Comparison of ENCODE assay signal across 8 cellular contexts in the genomic region with DNA sequence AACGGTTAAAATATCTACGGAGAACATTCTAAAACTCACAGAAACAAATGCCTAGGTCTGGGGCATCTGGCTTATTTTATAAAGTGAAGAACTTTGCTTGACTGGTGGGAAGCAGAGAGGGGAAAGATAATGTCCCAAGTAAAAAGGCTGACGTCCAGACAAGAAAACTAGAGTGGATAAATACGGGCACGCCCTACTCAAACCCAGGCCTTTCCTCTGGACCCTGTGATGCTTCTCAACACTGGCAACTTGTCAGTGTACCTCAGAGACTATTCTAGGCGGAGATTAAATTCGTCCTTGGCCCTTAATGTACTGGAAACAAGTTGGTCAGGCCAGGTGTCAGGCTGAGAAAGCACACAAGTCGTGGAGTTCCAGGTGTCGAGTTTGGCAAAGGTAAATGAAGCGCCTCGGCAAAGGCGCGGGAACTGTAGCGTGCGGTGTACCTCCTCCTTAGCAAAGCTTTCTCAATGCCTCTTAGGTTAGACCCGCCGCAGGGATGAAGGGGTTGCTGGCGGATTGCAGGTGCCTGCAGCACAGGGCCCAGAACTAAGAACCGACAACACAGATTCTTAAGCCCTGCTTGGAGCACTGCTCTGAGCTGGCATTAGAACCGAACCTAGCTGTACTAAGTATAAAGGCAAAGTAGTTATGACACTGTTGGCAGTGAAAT. TPM values are rescaled to one million over a fixed set of nuclear protein-coding genes. Genes with fewer than 3 reads are reported as not detected.
DNase-seq lines count a peak whose midpoint lies in the region; ATAC-seq and TF ChIP-seq lines count a peak whose summit lies in the region.

No MANE protein-coding gene starts in this region.

- peak; percentile 2 for ATAC-seq in GM21515 (IDR thresholded peaks at IDR 0.05; ENCODE audit: unreplicated experiment)
- ATAC-seq in GM21737 (IDR thresholded peaks at IDR 0.05; ENCODE audit: unreplicated experiment) = no peak

- no peak for TF ChIP-seq EP300 in esophagus muscularis mucosa (IDR thresholded peaks at IDR 0.05)

- H3K9me3 ChIP-seq in BE2C (no peaks in the 10 kb centered on the region), SU-DHL-6 (ENCODE audit: insufficient read depth, low read length) (0 out of 2 replicates have a peak, but pooled peaks cover 3% of the 10 kb centered on the region), esophagus muscularis mucosa (no peaks in the 10 kb centered on the region), neutrophil (no peaks in the 10 kb centered on the region)

- H3K9ac ChIP-seq in SU-DHL-6 (ENCODE audit: low read length) = peak overlapping the region; percentile 98

- H3K4me1 ChIP-seq in BE2C (peaks cover 9% of the 10 kb centered on the region), esophagus muscularis mucosa (peaks cover 28 to 57% (median 49%) of the 10 kb centered on the region in 4 donors), neutrophil (ENCODE audit: control insufficient read depth in 1 of 2, insufficient read depth in 1 of 2, low read depth in 1 of 2, low read length in 1 of 2) (peaks cover 62 to 68% of the 10 kb centered on the region in 2 experiments)

- H3K4me3 ChIP-seq in BE2C (ENCODE audit: low read depth, low read length) = peak overlapping the region; percentile 79
- peak overlapping the region; percentile 73 for H3K4me3 ChIP-seq in SU-DHL-6 (ENCODE audit: insufficient read depth, low read length, poor library complexity, severe bottlenecking)
- peak overlapping the region; percentile 73 to 83 (median 78) for H3K4me3 ChIP-seq in esophagus muscularis mucosa
- H3K4me3 ChIP-seq in neutrophil (ENCODE audit: low read depth in 1 of 2, low read length in 1 of 2) = peak overlapping the region; percentile 78 to 80

- TF ChIP-seq POLR2A in esophagus muscularis mucosa (IDR thresholded peaks at IDR 0.05; ENCODE audit: low read depth) = peak; percentile 20

- no peaks in the 10 kb centered on the region for H4K20me1 ChIP-seq in SU-DHL-6 (ENCODE audit: low read depth, low read length)

- H3K36me3 ChIP-seq in BE2C = peaks cover 18% of the 10 kb centered on the region
- no peaks in the 10 kb centered on the region for H3K36me3 ChIP-seq in SU-DHL-6 (ENCODE audit: low read length)
- H3K36me3 ChIP-seq in esophagus muscularis mucosa = peaks cover under 1 to 3% (median 2%) of the 10 kb centered on the region in 4 donors
- H3K36me3 ChIP-seq in neutrophil = peaks cover 4% of the 10 kb centered on the region

- 63% methylated on average over 20 of the region's 20 CpGs for WGBS in esophagus muscularis mucosa

- peak overlapping the region; percentile 97 for H3K4me2 ChIP-seq in SU-DHL-6 (ENCODE audit: low read depth, low read length, poor library complexity, severe bottlenecking)

- no peaks in the 10 kb centered on the region for H3K27me3 ChIP-seq in BE2C
- no peaks in the 10 kb centered on the region for H3K27me3 ChIP-seq in SU-DHL-6 (ENCODE audit: low read length)
- H3K27me3 ChIP-seq in esophagus muscularis mucosa = no peaks in the 10 kb centered on the region
- no peaks in the 10 kb centered on the region for H3K27me3 ChIP-seq in neutrophil

- no peaks in the 10 kb centered on the region for H3K9me2 ChIP-seq in SU-DHL-6 (replicated peaks; ENCODE audit: insufficient read depth, low read length)

- intact Hi-C loops in esophagus muscularis mucosa (cut with DNase I) = no loop called here

- H2AFZ ChIP-seq in SU-DHL-6 (ENCODE audit: low read depth, low read length, severe bottlenecking) = peak overlapping the region; percentile 67

- peaks cover 45% of the 10 kb centered on the region for H3K79me2 ChIP-seq in SU-DHL-6 (ENCODE audit: insufficient read depth, low read length)

- TF ChIP-seq CTCF in BE2C (IDR thresholded peaks at IDR 0.05; ENCODE audit: low read depth, low read length) = no peak
- TF ChIP-seq CTCF in SU-DHL-6 (IDR thresholded peaks at IDR 0.05; ENCODE audit: insufficient read depth, low read length, poor library complexity, severe bottlenecking) = no peak
- TF ChIP-seq CTCF in esophagus muscularis mucosa (IDR thresholded peaks at IDR 0.05) = no peak
- TF ChIP-seq CTCF in neutrophil (IDR thresholded peaks at IDR 0.05) = no peak

- no peak for DNase-seq in BE2C
- no peak for DNase-seq in esophagus muscularis mucosa (ENCODE audit: extremely low spot score)
- no peak for DNase-seq in NCI-H1417 treated with DMSO at 0.1 percent for 48 hours (lab: John Stamatoyannopoulos, UW)
- DNase-seq in NCI-H2029 (lab: John Stamatoyannopoulos, UW) = no peak

- peaks cover 44% of the 10 kb centered on the region for H3F3A ChIP-seq in SU-DHL-6 (ENCODE audit: insufficient read depth)

- H3K27ac ChIP-seq in SU-DHL-6 (ENCODE audit: low read depth, low read length) (peak overlapping the region; percentile 96), esophagus muscularis mucosa (replicated peaks in 1 of 4) (peak overlapping the region; percentile 96 to 99 (median 98)), neutrophil (peak overlapping the region; percentile 98)

RNA-seq across cellular contexts. Expression of a gene that starts 0.7 kb away (rescaled TPM):
- 27.3 TPM for polyA plus RNA-seq in BE2C (2012; ENCODE audit: insufficient read depth, insufficient read length, low read depth)
- total RNA-seq in esophagus muscularis mucosa = 10 to 100 TPM; 18.0 to 23.7 (median 20.0) TPM

RNA-seq across cellular contexts. Expression of a gene that starts 18.9 kb away (rescaled TPM):
- 20.7 TPM for polyA plus RNA-seq in BE2C (2012; ENCODE audit: insufficient read depth, insufficient read length, low read depth)
- total RNA-seq in esophagus muscularis mucosa = 10 to 100 TPM; 16.9 to 34.1 (median 24.4) TPM
